16 cellular contexts compared by ENCODE assay signal in genomic region chr22:41827671-41828070, GRCh38. TPM values are rescaled to one million over a fixed set of nuclear protein-coding genes. Genes with fewer than 3 reads are reported as not detected.
DNase-seq lines count a peak whose midpoint lies in the region; ATAC-seq and TF ChIP-seq lines count a peak whose summit lies in the region.
"Had no signal": no experiment of that assay in that cellular context is flagged by ENCODE, and none has a peak within 500 bp of the region (broad histone marks: within the 10 kb centered on the region; RNA-seq: fewer than 3 reads in every experiment).

No MANE protein-coding gene starts in this region.

- CTCF ChIA-PET in activated CD4-positive, alpha-beta memory T cell treated with anti-CD3 and anti-CD28 coated beads, Interleukin-2, amount 10 ng/mL, durations not matched to agents 7 days and 5 days (lab: Charles Lee) = interaction anchor here (1.3 kb wide), 1 partner anchor 113 kb away, joined by 3 read pairs; no protein-coding TSS in a partner anchor
- CTCF ChIA-PET in naive thymus-derived CD4-positive, alpha-beta T cell (lab: Charles Lee) = interaction anchor here (1.0 kb wide), 2 partner anchors 30 to 113 kb away, joined by 3 read pairs; no protein-coding TSS in a partner anchor

- H3K36me3 ChIP-seq in cardiac muscle cell (peaks cover 3% of the 10 kb centered on the region), transverse colon (no peaks in the 10 kb centered on the region)
- H3K36me3 ChIP-seq in naive thymus-derived CD4-positive, alpha-beta T cell (ENCODE audit: control insufficient read depth in 2 of 3, insufficient read depth in 3 of 3, low read length in 3 of 3) = peaks cover 0 to 28% (median 0%) of the 10 kb centered on the region in 3 experiments

- H3K4me3 ChIP-seq in cardiac muscle cell (no peak overlapping the region), transverse colon (no peak overlapping the region)
- no peak overlapping the region for H3K4me3 ChIP-seq in naive thymus-derived CD4-positive, alpha-beta T cell (ENCODE audit: low read length)
- H3K4me3 ChIP-seq: heart right ventricle, spleen had no signal

- ATAC-seq in naive thymus-derived CD4-positive, alpha-beta T cell = no peak
- no peak for ATAC-seq in HG02981 (IDR thresholded peaks at IDR 0.05; ENCODE audit: unreplicated experiment)
- ATAC-seq: stimulated activated naive CD8-positive, alpha-beta T cell treated with anti-CD3 and anti-CD28 coated beads, Interleukin-15, Interleukin-2, amounts not matched to agents 100 U/mL and 50 U/mL, for 24 hours had no signal

- peaks cover 46% of the 10 kb centered on the region for H3K36me3 Mint-ChIP-seq in activated CD4-positive, alpha-beta memory T cell treated with anti-CD3 and anti-CD28 coated beads, Interleukin-2, amount 10 ng/mL, durations not matched to agents 7 days and 5 days (ENCODE audit: low read depth)
- peaks cover 0 to 35% (median 4%) of the 10 kb centered on the region in 5 donors for H3K36me3 Mint-ChIP-seq in naive thymus-derived CD4-positive, alpha-beta T cell

- DNase-seq in cardiac muscle cell (ENCODE audit: low read depth in 1 of 2, low spot score in 1 of 2) = no peak
- no peak for DNase-seq in cardiac septum (ENCODE audit: low spot score)
- no peak for DNase-seq in activated CD4-positive, alpha-beta memory T cell treated with anti-CD3 and anti-CD28 coated beads, Interleukin-2, amount 10 ng/mL, durations not matched to agents 7 days and 5 days
- DNase-seq in naive thymus-derived CD4-positive, alpha-beta T cell = no peak
- DNase-seq in transverse colon = no peak
- DNase-seq in germinal center (ENCODE audit: low spot score) = no peak
- no peak for DNase-seq in middle frontal gyrus (ENCODE audit: extremely low spot score, low spot score)
- DNase-seq: activated effector memory CD4-positive, alpha-beta T cell treated with anti-CD3 and anti-CD28 coated beads, Interleukin-2, amount 50 U/mL, for 16 hours; Calu3; GDM1; HCEC 1CT; heart right ventricle; kidney; spleen; stimulated activated naive CD8-positive, alpha-beta T cell treated with anti-CD3 and anti-CD28 coated beads, Interleukin-15, Interleukin-2, amounts not matched to agents 100 U/mL and 50 U/mL, for 24 hours had no signal

- peaks cover 23% of the 10 kb centered on the region for H3K4me1 ChIP-seq in cardiac muscle cell (ENCODE audit: low read depth)
- H3K4me1 ChIP-seq in naive thymus-derived CD4-positive, alpha-beta T cell (ENCODE audit: control insufficient read depth in 2 of 2, insufficient read depth in 2 of 2, low read length in 2 of 2) = peaks cover 0 to 4% of the 10 kb centered on the region in 2 donors
- peaks cover 9 to 49% (median 32%) of the 10 kb centered on the region in 4 donors for H3K4me1 ChIP-seq in transverse colon

- peak overlapping the region; percentile 30 for H3K27ac Mint-ChIP-seq in activated CD4-positive, alpha-beta memory T cell treated with anti-CD3 and anti-CD28 coated beads, Interleukin-2, amount 10 ng/mL, durations not matched to agents 7 days and 5 days
- H3K27ac Mint-ChIP-seq in naive thymus-derived CD4-positive, alpha-beta T cell = peak overlapping the region in 6 of 9 donors; percentile 19 to 99 (median 76)

- no peaks in the 10 kb centered on the region for H3K27me3 Mint-ChIP-seq in activated CD4-positive, alpha-beta memory T cell treated with anti-CD3 and anti-CD28 coated beads, Interleukin-2, amount 10 ng/mL, durations not matched to agents 7 days and 5 days
- H3K27me3 Mint-ChIP-seq in naive thymus-derived CD4-positive, alpha-beta T cell = peaks cover 0 to 2% (median 0%) of the 10 kb centered on the region in 5 donors

- in situ Hi-C loops in transverse colon (cut with MboI; ENCODE audit: low pct_ligation_motif_present in 1 of 4, low pct_unique_long_range_greater_than_20kb in 1 of 4, low sequenced_read_pairs in 3 of 4) = loop anchor here in 2 of 4 donors (10.0 kb wide), 1 partner anchor 117 kb away; the partner anchor contains the start of gene CENPM (in 2 of the 2)

- H3K9me3 ChIP-seq in cardiac muscle cell (ENCODE audit: low read depth) (no peaks in the 10 kb centered on the region), transverse colon (no peaks in the 10 kb centered on the region)
- no peaks in the 10 kb centered on the region for H3K9me3 ChIP-seq in naive thymus-derived CD4-positive, alpha-beta T cell (ENCODE audit: control insufficient read depth in 2 of 3, low read length in 3 of 3)
- H3K9me3 ChIP-seq: heart right ventricle, spleen had no signal

- TF ChIP-seq CTCF in cardiac muscle cell (IDR thresholded peaks at IDR 0.05; ENCODE audit: low read depth, low read length) = no peak
- TF ChIP-seq CTCF in transverse colon (IDR thresholded peaks at IDR 0.05) = no peak

- TF ChIP-seq POLR2A in transverse colon (IDR thresholded peaks at IDR 0.05) = no peak

- H3K4me3 Mint-ChIP-seq in activated CD4-positive, alpha-beta memory T cell treated with anti-CD3 and anti-CD28 coated beads, Interleukin-2, amount 10 ng/mL, durations not matched to agents 7 days and 5 days = no peak overlapping the region
- no peak overlapping the region for H3K4me3 Mint-ChIP-seq in naive thymus-derived CD4-positive, alpha-beta T cell

- peaks cover 39% of the 10 kb centered on the region for H3K4me1 Mint-ChIP-seq in activated CD4-positive, alpha-beta memory T cell treated with anti-CD3 and anti-CD28 coated beads, Interleukin-2, amount 10 ng/mL, durations not matched to agents 7 days and 5 days
- H3K4me1 Mint-ChIP-seq in naive thymus-derived CD4-positive, alpha-beta T cell = peaks cover 5 to 41% (median 11%) of the 10 kb centered on the region in 7 donors

- intact Hi-C loops in cardiac septum (cut with DNase I) (no loop called here), transverse colon (cut with DNase I; ENCODE audit: low total_unique reads) (loop anchor here (10.0 kb wide), 1 partner anchor 117 kb away; the partner anchor contains the start of gene CENPM)
- intact Hi-C loops in naive thymus-derived CD4-positive, alpha-beta T cell (cut with micrococcal nuclease) = no loop called here

- no peak for TF ChIP-seq EP300 in transverse colon (IDR thresholded peaks at IDR 0.05; ENCODE audit: low read depth)

- H3K27me3 ChIP-seq in cardiac muscle cell = no peaks in the 10 kb centered on the region
- H3K27me3 ChIP-seq in naive thymus-derived CD4-positive, alpha-beta T cell (ENCODE audit: control insufficient read depth in 2 of 2, insufficient read depth in 2 of 2, low read length in 2 of 2) = no peaks in the 10 kb centered on the region
- H3K27me3 ChIP-seq in transverse colon = no peaks in the 10 kb centered on the region
- H3K27me3 ChIP-seq: heart right ventricle, spleen had no signal

- WGBS in transverse colon (ENCODE audit: low coverage in 1 of 2), 2 donors = 88 to 100% methylated on average over 3 to 6 of the region's 6 CpGs

- H3K27ac ChIP-seq in cardiac muscle cell (peak overlapping the region; percentile 80), transverse colon (peak overlapping the region in 3 of 4 donors; percentile 35 to 66 (median 54))
- H3K27ac ChIP-seq in naive thymus-derived CD4-positive, alpha-beta T cell (ENCODE audit: low read depth, low read length) = no peak overlapping the region

- POLR2A ChIA-PET in activated CD4-positive, alpha-beta memory T cell treated with anti-CD3 and anti-CD28 coated beads, Interleukin-2, amount 10 ng/mL, durations not matched to agents 7 days and 5 days (lab: Charles Lee) = interaction anchor here (0.8 to 8.2 kb wide), 6 partner anchors 8 to 81 kb away, joined by 3 to 79 read pairs (median 4); partner anchors contain the start of gene CCDC134
- POLR2A ChIA-PET in naive thymus-derived CD4-positive, alpha-beta T cell (lab: Charles Lee) = interaction anchor here (0.6 to 3.3 kb wide), 3 partner anchors 28 to 881 kb away, joined by 3 to 17 read pairs (median 9); partner anchors contain the start of gene CCDC134

- no peaks in the 10 kb centered on the region for H3K9me3 Mint-ChIP-seq in activated CD4-positive, alpha-beta memory T cell treated with anti-CD3 and anti-CD28 coated beads, Interleukin-2, amount 10 ng/mL, durations not matched to agents 7 days and 5 days
- peaks cover 0 to 2% (median 0%) of the 10 kb centered on the region in 11 donors for H3K9me3 Mint-ChIP-seq in naive thymus-derived CD4-positive, alpha-beta T cell

RNA-seq across cellular contexts. Expression of gene SREBF2, which starts 5.2 kb away (rescaled TPM):
- total RNA-seq in cardiac muscle cell (259 and 273 TPM in 2 replicates), cardiac septum (105 TPM), transverse colon (100 to 1,000 TPM; 156 to 252 (median 166) TPM)
- polyA plus RNA-seq in cardiac muscle cell = 225 and 238 TPM in 2 replicates
- 100 to 1,000 TPM; 150 to 157 TPM for total RNA-seq in activated CD4-positive, alpha-beta memory T cell treated with anti-CD3 and anti-CD28 coated beads, Interleukin-2, amount 10 ng/mL, durations not matched to agents 7 days and 5 days
- total RNA-seq in naive thymus-derived CD4-positive, alpha-beta T cell = 100 to 1,000 TPM in 3 of 5 experiments, 10 to 100 TPM in 2; 71.5 to 117 (median 101) TPM
- polyA plus RNA-seq in naive thymus-derived CD4-positive, alpha-beta T cell = 10 to 100 TPM; 17.4 to 21.0 TPM

RNA-seq across cellular contexts. Expression of gene CCDC134, which starts 27.2 kb away (rescaled TPM):
- 14.8 and 19.3 TPM in 2 replicates for total RNA-seq in cardiac muscle cell
- 10.3 and 11.5 TPM in 2 replicates for polyA plus RNA-seq in cardiac muscle cell
- total RNA-seq in cardiac septum = 2.9 TPM
- total RNA-seq in activated CD4-positive, alpha-beta memory T cell treated with anti-CD3 and anti-CD28 coated beads, Interleukin-2, amount 10 ng/mL, durations not matched to agents 7 days and 5 days = 10 to 100 TPM; 17.9 to 20.3 TPM
- total RNA-seq in naive thymus-derived CD4-positive, alpha-beta T cell = 10 to 100 TPM; 13.7 to 22.8 (median 18.2) TPM
- 1 to 10 TPM; 4.5 to 9.1 TPM for polyA plus RNA-seq in naive thymus-derived CD4-positive, alpha-beta T cell
- 1 to 10 TPM in 2 of 4 donors, not detected in 2; 5.9 to 9.8 TPM for total RNA-seq in transverse colon
